8 cellular contexts compared by ENCODE assay signal in the genomic region with DNA sequence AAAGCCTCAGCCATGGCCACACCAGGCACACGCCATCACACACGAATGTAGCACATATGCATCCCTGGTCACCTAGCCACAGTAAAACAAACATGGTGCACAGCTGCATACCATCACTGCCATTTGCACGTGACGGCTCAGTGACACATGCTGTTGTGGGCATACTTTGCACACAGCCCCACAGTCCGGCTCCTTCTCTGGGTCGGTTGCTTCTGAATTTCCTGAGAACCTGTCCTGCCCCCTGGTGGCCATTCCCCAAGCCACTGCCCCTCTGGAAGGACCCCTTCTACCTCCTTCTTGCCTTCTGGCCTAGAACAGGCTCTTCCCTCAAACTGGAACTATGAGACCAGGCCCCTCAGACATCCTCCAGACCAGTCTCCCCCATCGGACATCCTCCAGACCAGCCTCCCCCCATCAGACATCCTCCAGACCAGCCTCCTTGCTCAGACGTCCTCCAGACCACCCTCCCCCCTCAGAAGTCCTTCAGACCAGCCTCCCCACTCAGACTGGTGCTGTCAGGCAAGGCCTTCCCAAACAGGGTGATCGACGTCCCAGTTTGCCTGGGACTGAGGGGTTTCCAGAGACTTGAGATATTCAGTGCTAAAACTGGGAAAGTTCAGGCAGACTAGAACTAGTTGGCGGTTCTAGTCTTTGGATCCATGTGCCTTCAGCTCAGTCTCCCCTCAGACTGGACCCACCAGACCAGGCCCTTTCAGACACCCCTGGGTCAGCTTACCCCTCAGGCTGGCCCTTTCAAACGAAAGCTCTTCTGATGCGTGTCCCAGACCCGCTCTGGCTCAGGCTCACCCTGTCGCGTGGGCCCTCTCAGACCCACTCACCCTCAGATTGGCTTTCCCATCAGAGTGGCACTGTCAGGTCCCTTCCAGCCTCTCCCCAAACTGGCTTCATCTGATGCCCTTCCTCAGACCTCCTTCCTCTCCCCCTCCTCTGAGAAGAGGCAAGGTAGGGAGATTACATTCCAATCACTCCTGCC. TPM values are rescaled to one million over a fixed set of nuclear protein-coding genes. Genes with fewer than 3 reads are reported as not detected.
DNase-seq lines count a peak whose midpoint lies in the region; ATAC-seq, FAIRE-seq and TF ChIP-seq lines count a peak whose summit lies in the region.

No MANE protein-coding gene starts in this region.

- H3K27ac Mint-ChIP-seq in neural crest cell (ENCODE audit: unreplicated experiment): peak overlapping the region; percentile 84

- DNase-seq in A172 (ENCODE audit: low spot score) (peak; percentile 65), GM12891 (ENCODE audit: insufficient read length, low spot score) (no peak), NCI-H69 (lab: John Stamatoyannopoulos, UW) (peak; percentile 81), activated T-cell treated with anti-CD3 and anti-CD28 coated beads for 24 hours (ENCODE audit: low read depth) (peak; percentile 36), fibroblast of pulmonary artery (ENCODE audit: low read depth) (peak; percentile 86), neural crest cell (ENCODE audit: low read depth, low spot score) (peak; percentile 79), tibial artery (peak in 1 of 2 donors; percentile 65)

- H3K9me3 Mint-ChIP-seq in neural crest cell: no peaks in the 10 kb centered on the region

- peak overlapping the region; percentile 74 for H3K4me3 Mint-ChIP-seq in neural crest cell

- H3K27ac ChIP-seq in tibial artery: no peak overlapping the region

- H3K4me1 Mint-ChIP-seq in neural crest cell: peaks cover 13% of the 10 kb centered on the region

- H3K27me3 ChIP-seq in tibial artery: peaks cover 0 to 28% of the 10 kb centered on the region in 2 donors

- H3K36me3 Mint-ChIP-seq in neural crest cell (ENCODE audit: low read depth): no peaks in the 10 kb centered on the region

- peaks cover 23% of the 10 kb centered on the region for H3K27me3 Mint-ChIP-seq in neural crest cell (ENCODE audit: low read depth)

- ATAC-seq in HG02623 (IDR thresholded peaks at IDR 0.05; ENCODE audit: unreplicated experiment): no peak

- intact Hi-C loops in tibial artery (cut with DNase I; ENCODE audit: low total_unique reads): loop anchor here (5.0 kb wide), 1 partner anchor 45 kb away; no protein-coding TSS in a partner anchor

- peak; percentile 69 for FAIRE-seq in GM12891 (lab: Jason Lieb, UNC)

- no peaks in the 10 kb centered on the region for H3K4me1 ChIP-seq in tibial artery

- H3K9me3 ChIP-seq in tibial artery: no peaks in the 10 kb centered on the region

- H3K36me3 ChIP-seq in tibial artery: no peaks in the 10 kb centered on the region

- TF ChIP-seq CTCF in fibroblast of pulmonary artery (IDR thresholded peaks at IDR 0.05; ENCODE audit: low read length, missing control alignments): peak; percentile 80
- TF ChIP-seq CTCF in neural crest cell (conservative IDR thresholded peaks at IDR 0.05): peak; percentile 77
- peak; percentile 45 to 51 for TF ChIP-seq CTCF in tibial artery (IDR thresholded peaks at IDR 0.05)

- H3K4me3 ChIP-seq in fibroblast of pulmonary artery (replicated peaks; ENCODE audit: low read depth, low read length): no peak overlapping the region
- no peak overlapping the region for H3K4me3 ChIP-seq in tibial artery

- TF ChIP-seq POLR2A in GM12891 (IDR thresholded peaks at IDR 0.05; ENCODE audit: low read depth, low read length): no peak

TF ChIP-seq in GM12891, 5 proteins besides CTCF, POLR2A, EP300 and RAD21:
- no peak for TF ChIP-seq SPI1 (IDR thresholded peaks at IDR 0.05; ENCODE audit: low read depth, low read length)
- no peak for TF ChIP-seq POU2F2 (IDR thresholded peaks at IDR 0.05; ENCODE audit: low read depth, low read length)
- no peak for TF ChIP-seq POLR2AphosphoS5 (IDR thresholded peaks at IDR 0.05; ENCODE audit: low read depth, low read length)
- no peak for TF ChIP-seq TAF1 (IDR thresholded peaks at IDR 0.05; ENCODE audit: low read depth, low read length)
- TF ChIP-seq PAX5 (IDR thresholded peaks at IDR 0.05; ENCODE audit: insufficient read depth, low read length, severe bottlenecking): no peak

RNA-seq across cellular contexts. Expression of gene ENHO, which starts 24.3 kb away (rescaled TPM):
- 0.43 and 1.1 TPM in 2 replicates for total RNA-seq in A172 (2014; rRNA removed; shearing (Covaris generic))
- not detected for polyA plus RNA-seq in GM12891 (2012; ENCODE audit: low read depth, missing spikeins)
- total RNA-seq in neural crest cell: 12.0 and 13.2 TPM in 2 replicates

RNA-seq across cellular contexts. Expression of gene CNTFR, which starts 42.4 kb away (rescaled TPM):
- 0.69 TPM in 1 of 2 replicates, not detected in the other for total RNA-seq in A172 (2014; rRNA removed; shearing (Covaris generic))
- polyA plus RNA-seq in GM12891 (2012; ENCODE audit: low read depth, missing spikeins): not detected
- 112 and 115 TPM in 2 replicates for total RNA-seq in neural crest cell

Comparison
In these comparisons a context has a peak if more than half of its experiments do, and no peak if none do; other contexts are left out.
1. RNA of gene CNTFR, which starts 42.4 kb away (total RNA-seq): 112 to 115 TPM in neural crest cell; 0.69 TPM in A172; every median in the first group is over 10 times any median in the second.
2. Peak in every context shown above with its lines, with median percentiles within 50 percentile points of each other: CTCF ChIP-seq.